ENCODE assay signal across 25 cellular contexts in the genomic region with DNA sequence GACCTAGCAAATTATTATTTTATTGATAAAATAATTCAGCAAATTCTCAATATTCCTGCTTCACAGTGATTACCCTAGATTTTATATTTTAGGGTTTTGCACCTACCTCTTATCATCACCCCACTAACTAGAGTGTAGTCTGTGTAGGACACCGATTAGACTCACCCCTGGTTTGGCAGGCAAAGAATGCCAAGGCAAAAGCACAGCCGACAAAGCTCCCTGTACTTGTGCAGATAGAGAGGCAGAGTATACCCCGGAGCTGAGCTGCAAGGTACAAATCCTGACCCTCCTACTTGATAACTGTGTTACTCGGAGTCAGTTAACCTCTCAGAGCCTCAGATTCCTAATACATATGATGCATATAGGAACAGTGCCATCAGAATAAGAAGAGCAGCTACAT.
DNase-seq lines count a peak whose midpoint lies in the region; ATAC-seq and TF ChIP-seq lines count a peak whose summit lies in the region.
"Had no signal": no experiment of that assay in that cellular context is flagged by ENCODE, and none has a peak within 500 bp of the region (broad histone marks: within the 10 kb centered on the region; RNA-seq: fewer than 3 reads in every experiment).

No MANE protein-coding gene starts in this region.

- no peaks in the 10 kb centered on the region for H3K36me3 Mint-ChIP-seq in activated T-helper 1 cell treated with anti-CD3 and anti-CD28 coated beads, Interleukin-12 subunit alpha, Interleukin-12 subunit beta, Interleukin-2, Interleukin-4 antibody, amounts not matched to agents 30 ng/mL and 10 ng/mL and 1 ng/mL, durations not matched to agents 14 hours and 24 hours and 36 hours (ENCODE audit: low read depth)
- H3K36me3 Mint-ChIP-seq in activated CD4-positive, alpha-beta T cell treated with anti-CD3 and anti-CD28 coated beads for 36 hours (ENCODE audit: low read depth), result no peaks in the 10 kb centered on the region
- H3K36me3 Mint-ChIP-seq: CD14-positive monocyte; CD4-positive, alpha-beta memory T cell; CD4-positive, CD25-positive, alpha-beta regulatory T cell; CD8-positive, alpha-beta memory T cell had no signal

- no peak for TF ChIP-seq EP300 in esophagus muscularis mucosa (IDR thresholded peaks at IDR 0.05)

- no peak for DNase-seq in Right ventricle myocardium superior
- DNase-seq in left cardiac atrium, result no peak
- DNase-seq in left ventricle myocardium superior, result no peak
- no peak for DNase-seq in right cardiac atrium
- peak; percentile 26 for DNase-seq in esophagus muscularis mucosa (ENCODE audit: extremely low spot score)
- no peak for DNase-seq in activated T-helper 1 cell treated with anti-CD3 and anti-CD28 coated beads, Interleukin-12 subunit alpha, Interleukin-12 subunit beta, Interleukin-2, Interleukin-4 antibody, amounts not matched to agents 30 ng/mL and 10 ng/mL and 1 ng/mL, durations not matched to agents 14 hours and 24 hours and 36 hours (ENCODE audit: low spot score)
- DNase-seq in activated CD4-positive, alpha-beta T cell treated with anti-CD3 and anti-CD28 coated beads for 36 hours, result no peak
- DNase-seq: 8988T; ACHN; BE2C; C1 segment of cervical spinal cord; CD4-positive, alpha-beta memory T cell; CD4-positive, CD25-positive, alpha-beta regulatory T cell; CD8-positive, alpha-beta memory T cell; COR-L47; DMS 273 treated with DMSO at 0.1 percent for 48 hours; DMS153; DMS53; DMS79; DND-41; EL; GDM1 had no signal

- no peak overlapping the region for H3K4me3 ChIP-seq in right cardiac atrium (ENCODE audit: low read length)
- H3K4me3 ChIP-seq in esophagus muscularis mucosa, result no peak overlapping the region
- H3K4me3 ChIP-seq: BLaER1, GM12878 had no signal

- TF ChIP-seq POLR2A in esophagus muscularis mucosa (IDR thresholded peaks at IDR 0.05; ENCODE audit: low read depth), result no peak

- peaks cover 6% of the 10 kb centered on the region for H3K4me1 ChIP-seq in right cardiac atrium (ENCODE audit: control insufficient read depth, insufficient read depth, low read length)
- peaks cover 11 to 44% (median 34%) of the 10 kb centered on the region in 4 donors for H3K4me1 ChIP-seq in esophagus muscularis mucosa
- H3K4me1 ChIP-seq: BE2C had no signal

- CTCF ChIA-PET in activated CD4-positive, alpha-beta T cell treated with anti-CD3 and anti-CD28 coated beads for 36 hours (lab: Charles Lee), result no interaction called here

- POLR2A ChIA-PET in activated CD4-positive, alpha-beta T cell treated with anti-CD3 and anti-CD28 coated beads for 36 hours (lab: Charles Lee), result no interaction called here

- no peaks in the 10 kb centered on the region for H3K36me3 ChIP-seq in esophagus muscularis mucosa
- H3K36me3 ChIP-seq: BE2C, BLaER1 had no signal

- H3K27ac Mint-ChIP-seq in activated T-helper 1 cell treated with anti-CD3 and anti-CD28 coated beads, Interleukin-12 subunit alpha, Interleukin-12 subunit beta, Interleukin-2, Interleukin-4 antibody, amounts not matched to agents 30 ng/mL and 10 ng/mL and 1 ng/mL, durations not matched to agents 14 hours and 24 hours and 36 hours, result no peak overlapping the region
- H3K27ac Mint-ChIP-seq in activated CD4-positive, alpha-beta T cell treated with anti-CD3 and anti-CD28 coated beads for 36 hours, result no peak overlapping the region
- H3K27ac Mint-ChIP-seq: CD14-positive monocyte; CD4-positive, alpha-beta memory T cell; CD4-positive, CD25-positive, alpha-beta regulatory T cell; CD8-positive, alpha-beta memory T cell had no signal

- no peak for TF ChIP-seq CTCF in esophagus muscularis mucosa (IDR thresholded peaks at IDR 0.05)

- no peak overlapping the region for H3K4me3 Mint-ChIP-seq in activated T-helper 1 cell treated with anti-CD3 and anti-CD28 coated beads, Interleukin-12 subunit alpha, Interleukin-12 subunit beta, Interleukin-2, Interleukin-4 antibody, amounts not matched to agents 30 ng/mL and 10 ng/mL and 1 ng/mL, durations not matched to agents 14 hours and 24 hours and 36 hours
- no peak overlapping the region for H3K4me3 Mint-ChIP-seq in activated CD4-positive, alpha-beta T cell treated with anti-CD3 and anti-CD28 coated beads for 36 hours
- H3K4me3 Mint-ChIP-seq: CD14-positive monocyte; CD4-positive, alpha-beta memory T cell; CD4-positive, CD25-positive, alpha-beta regulatory T cell; CD8-positive, alpha-beta memory T cell had no signal

- ATAC-seq in Right ventricle myocardium superior (ENCODE audit: poor library complexity), result peak; percentile 48
- no peak for ATAC-seq in left cardiac atrium
- ATAC-seq in left ventricle myocardium superior, result peak; percentile 38
- ATAC-seq in right cardiac atrium, result no peak
- no peak for ATAC-seq in activated CD4-positive, alpha-beta T cell treated with anti-CD3 and anti-CD28 coated beads for 36 hours
- ATAC-seq: GM12878 had no signal

- intact Hi-C loops in Right ventricle myocardium superior (cut with DNase I) (no loop called here), left cardiac atrium (cut with DNase I) (no loop called here), left ventricle myocardium superior (cut with micrococcal nuclease) (no loop called here), right cardiac atrium (cut with DNase I) (no loop called here), esophagus muscularis mucosa (cut with DNase I) (no loop called here)
- intact Hi-C loops in activated T-helper 1 cell treated with anti-CD3 and anti-CD28 coated beads, Interleukin-12 subunit alpha, Interleukin-12 subunit beta, Interleukin-2, Interleukin-4 antibody, amounts not matched to agents 30 ng/mL and 10 ng/mL and 1 ng/mL, durations not matched to agents 14 hours and 24 hours and 36 hours (cut with micrococcal nuclease), result no loop called here
- intact Hi-C loops in activated CD4-positive, alpha-beta T cell treated with anti-CD3 and anti-CD28 coated beads for 36 hours (cut with DNase I, micrococcal nuclease), result no loop called here

- H3K9me3 ChIP-seq in right cardiac atrium (ENCODE audit: control insufficient read depth, low read length) (no peaks in the 10 kb centered on the region), esophagus muscularis mucosa (no peaks in the 10 kb centered on the region)
- H3K9me3 ChIP-seq: BE2C, BLaER1 had no signal

- 70% methylated on average over 4 of the region's 4 CpGs for WGBS in right cardiac atrium
- WGBS in esophagus muscularis mucosa, result 100% methylated on average over 4 of the region's 4 CpGs

- H3K27ac ChIP-seq in right cardiac atrium (ENCODE audit: low read length) (no peak overlapping the region), esophagus muscularis mucosa (replicated peaks in 1 of 4) (no peak overlapping the region)
- H3K27ac ChIP-seq: BLaER1 had no signal

- H3K9me3 Mint-ChIP-seq in activated T-helper 1 cell treated with anti-CD3 and anti-CD28 coated beads, Interleukin-12 subunit alpha, Interleukin-12 subunit beta, Interleukin-2, Interleukin-4 antibody, amounts not matched to agents 30 ng/mL and 10 ng/mL and 1 ng/mL, durations not matched to agents 14 hours and 24 hours and 36 hours, result no peaks in the 10 kb centered on the region
- H3K9me3 Mint-ChIP-seq in activated CD4-positive, alpha-beta T cell treated with anti-CD3 and anti-CD28 coated beads for 36 hours (ENCODE audit: low read depth), result no peaks in the 10 kb centered on the region
- H3K9me3 Mint-ChIP-seq: CD14-positive monocyte; CD4-positive, alpha-beta memory T cell; CD8-positive, alpha-beta memory T cell had no signal

- H3K27me3 ChIP-seq in right cardiac atrium (ENCODE audit: control insufficient read depth, insufficient read depth) (no peaks in the 10 kb centered on the region), esophagus muscularis mucosa (no peaks in the 10 kb centered on the region)
- H3K27me3 ChIP-seq: BE2C, BLaER1 had no signal

- H3K4me1 Mint-ChIP-seq in activated T-helper 1 cell treated with anti-CD3 and anti-CD28 coated beads, Interleukin-12 subunit alpha, Interleukin-12 subunit beta, Interleukin-2, Interleukin-4 antibody, amounts not matched to agents 30 ng/mL and 10 ng/mL and 1 ng/mL, durations not matched to agents 14 hours and 24 hours and 36 hours (ENCODE audit: low read depth), result no peaks in the 10 kb centered on the region
- peaks cover 2% of the 10 kb centered on the region for H3K4me1 Mint-ChIP-seq in activated CD4-positive, alpha-beta T cell treated with anti-CD3 and anti-CD28 coated beads for 36 hours
- H3K4me1 Mint-ChIP-seq: CD14-positive monocyte; CD4-positive, alpha-beta memory T cell; CD4-positive, CD25-positive, alpha-beta regulatory T cell; CD8-positive, alpha-beta memory T cell had no signal

- peaks cover 8% of the 10 kb centered on the region for H3K27me3 Mint-ChIP-seq in activated T-helper 1 cell treated with anti-CD3 and anti-CD28 coated beads, Interleukin-12 subunit alpha, Interleukin-12 subunit beta, Interleukin-2, Interleukin-4 antibody, amounts not matched to agents 30 ng/mL and 10 ng/mL and 1 ng/mL, durations not matched to agents 14 hours and 24 hours and 36 hours (ENCODE audit: insufficient read depth)
- H3K27me3 Mint-ChIP-seq in activated CD4-positive, alpha-beta T cell treated with anti-CD3 and anti-CD28 coated beads for 36 hours, result peaks cover 8% of the 10 kb centered on the region

Comparison
In these comparisons a context has a peak if more than half of its experiments do, and no peak if none do; other contexts are left out.
1. ATAC-seq: peak in Right ventricle myocardium superior (single experiment) and left ventricle myocardium superior (single experiment); none in left cardiac atrium (0 of 2), right cardiac atrium (0 of 2) and activated CD4-positive, alpha-beta T cell treated with anti-CD3 and anti-CD28 coated beads for 36 hours (single experiment).